ENCODE assay signal across 8 cellular contexts in the genomic region with DNA sequence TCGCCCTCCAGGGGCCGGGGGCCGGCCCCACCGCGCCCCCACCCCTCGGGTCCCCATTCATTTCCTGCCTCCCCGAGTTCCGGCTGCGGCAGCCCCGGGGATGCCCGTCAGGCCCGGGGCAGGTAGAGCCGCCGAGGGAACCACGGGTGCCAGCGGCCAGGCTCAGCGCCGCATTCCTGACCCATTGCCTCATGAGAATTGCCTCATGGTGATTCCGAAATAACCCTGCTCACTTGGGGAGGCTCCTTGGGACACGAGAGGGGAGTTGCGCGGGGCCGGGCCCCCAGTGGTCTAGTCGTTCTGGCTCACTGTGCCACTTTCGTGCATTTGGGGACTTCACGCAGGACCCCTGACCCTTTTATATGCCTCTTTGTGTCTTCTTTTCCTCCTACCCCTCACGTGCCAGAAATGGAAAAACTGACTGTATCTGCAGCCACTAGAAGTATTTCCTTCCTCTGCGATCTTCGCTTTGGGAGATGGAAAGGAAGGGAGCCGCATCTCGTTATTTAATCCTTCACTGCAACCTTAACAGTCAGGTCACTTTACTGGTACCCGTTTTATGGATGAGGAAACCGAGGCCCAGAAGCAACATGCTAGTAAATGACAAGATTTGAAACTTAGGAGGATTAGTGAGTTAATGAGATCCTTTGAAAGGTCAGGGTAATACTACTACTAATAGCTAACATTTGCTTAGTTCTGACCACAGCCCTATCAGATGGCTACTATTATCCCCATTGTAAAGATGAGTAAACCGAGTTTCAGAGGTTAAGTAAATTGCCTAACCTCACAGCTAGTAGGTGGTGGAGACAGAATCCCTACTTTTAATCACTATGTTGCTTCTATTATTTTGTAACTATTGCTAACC. TPM values are rescaled to one million over a fixed set of nuclear protein-coding genes. Genes with fewer than 3 reads are reported as not detected.
DNase-seq lines count a peak whose midpoint lies in the region; ATAC-seq and TF ChIP-seq lines count a peak whose summit lies in the region.

No MANE protein-coding gene starts in this region.

- TF ChIP-seq CTCF in 22Rv1 (IDR thresholded peaks at IDR 0.05) (peak; percentile 44), dorsolateral prefrontal cortex (IDR thresholded peaks at IDR 0.05 in 54 of 56, conservative IDR thresholded peaks at IDR 0.05 in 2 of 56; ENCODE audit: low read depth in 1 of 56, partially characterized antibody in 56 of 56) (peak in 5 of 56 donors; percentile 2 to 7 (median 4))

- DNase-seq in SK-N-MC (ENCODE audit: low read depth, low spot score) (no peak), dorsolateral prefrontal cortex (peak in 2 of 10 donors; percentile 14 to 47), lung microvascular endothelial cell (ENCODE audit: low read depth in 2 of 2) (peak; percentile 75 to 85)
- DNase-seq in stimulated activated CD4-positive, alpha-beta T cell treated with anti-CD3 and anti-CD28 coated beads, Interleukin-4, amount 100 ng/mL, for 1 hour: no peak

- H3K9ac ChIP-seq in SK-N-MC (ENCODE audit: insufficient read length): peak overlapping the region; percentile 94

- intact Hi-C loops in dorsolateral prefrontal cortex (cut with DNase I): loop anchor here in 1 of 2 donors (2.0 to 10.0 kb wide), 2 partner anchors 63 to 475 kb away; no protein-coding TSS in a partner anchor

- H3K36me3 ChIP-seq in SK-N-MC (ENCODE audit: insufficient read depth, low read length) (peaks cover 6% of the 10 kb centered on the region; the same call in 1 of the 2 replicates), thymus (ENCODE audit: control insufficient read depth, insufficient read depth) (no peaks in the 10 kb centered on the region)

- peak overlapping the region; percentile 96 for H3K4me3 ChIP-seq in GM08714 (ENCODE audit: low read length)
- peak overlapping the region; percentile 100 for H3K4me3 ChIP-seq in SK-N-MC
- H3K4me3 ChIP-seq in dorsolateral prefrontal cortex: peak overlapping the region; percentile 65 to 100 (median 96)
- peak overlapping the region; percentile 84 for H3K4me3 ChIP-seq in thymus (ENCODE audit: low read length)

- WGBS in thymus: 4% methylated on average over 34 of the region's 34 CpGs

- peak; percentile 49 for ATAC-seq in HG03175 (IDR thresholded peaks at IDR 0.05; ENCODE audit: unreplicated experiment)

- no peaks in the 10 kb centered on the region for H3K4me1 ChIP-seq in thymus (ENCODE audit: control insufficient read depth, insufficient read depth, low read length)

- H3K27me3 ChIP-seq in dorsolateral prefrontal cortex: no peaks in the 10 kb centered on the region
- no peaks in the 10 kb centered on the region for H3K27me3 ChIP-seq in thymus (ENCODE audit: control insufficient read depth, insufficient read depth)

- H3K9me3 ChIP-seq in SK-N-MC (ENCODE audit: low read depth, low read length) (no peaks in the 10 kb centered on the region), thymus (ENCODE audit: control insufficient read depth) (no peaks in the 10 kb centered on the region)

- H3K27ac ChIP-seq in 22Rv1: peak overlapping the region; percentile 97
- peak overlapping the region; percentile 84 for H3K27ac ChIP-seq in SK-N-MC
- H3K27ac ChIP-seq in dorsolateral prefrontal cortex: peak overlapping the region; percentile 61 to 99 (median 96)
- peak overlapping the region; percentile 92 for H3K27ac ChIP-seq in thymus (ENCODE audit: low read depth)

RNA-seq across cellular contexts. Expression of a gene that starts 0.8 kb away (rescaled TPM):
- total RNA-seq in dorsolateral prefrontal cortex: 100 to 1,000 TPM; 141 to 247 (median 187) TPM
- 46.2 and 60.3 TPM in 2 replicates for total RNA-seq in lung microvascular endothelial cell
- polyA plus RNA-seq in thymus: 24.4 TPM

RNA-seq across cellular contexts. Expression of a gene that starts 10.1 kb away (rescaled TPM):
- total RNA-seq in dorsolateral prefrontal cortex (100 to 1,000 TPM; 346 to 633 (median 442) TPM), lung microvascular endothelial cell (478 and 588 TPM in 2 replicates)
- 3,437 TPM for polyA plus RNA-seq in thymus

RNA-seq across cellular contexts. Expression of a gene that starts 37.3 kb away (rescaled TPM):
- 100 to 1,000 TPM; 133 to 246 (median 192) TPM for total RNA-seq in dorsolateral prefrontal cortex
- total RNA-seq in lung microvascular endothelial cell: 11.8 and 16.7 TPM in 2 replicates
- polyA plus RNA-seq in thymus: 19.3 TPM

Comparison
In these comparisons a context has a peak if more than half of its experiments do, and no peak if none do; other contexts are left out.
1. DNase-seq: peak in lung microvascular endothelial cell (2 of 2); none in SK-N-MC (single experiment) and stimulated activated CD4-positive, alpha-beta T cell treated with anti-CD3 and anti-CD28 coated beads, Interleukin-4, amount 100 ng/mL, for 1 hour (single experiment).
2. Peak in every context shown above with its lines, with median percentiles within 50 percentile points of each other: H3K27ac ChIP-seq and H3K4me3 ChIP-seq.